ENCODE assay signal across 19 cellular contexts in genomic region chr5:138149530-138149929, GRCh38. TPM values are rescaled to one million over a fixed set of nuclear protein-coding genes. Genes with fewer than 3 reads are reported as not detected.
DNase-seq lines count a peak whose midpoint lies in the region; TF ChIP-seq lines count a peak whose summit lies in the region.
"Had no signal": no experiment of that assay in that cellular context is flagged by ENCODE, and none has a peak within 500 bp of the region (broad histone marks: within the 10 kb centered on the region; RNA-seq: fewer than 3 reads in every experiment).

No MANE protein-coding gene starts in this region.

- no peak overlapping the region for H3K4me3 ChIP-seq in SK-N-SH (ENCODE audit: low read depth in 2 of 2, low read length in 1 of 2)
- H3K4me3 ChIP-seq in fibroblast of mammary gland (ENCODE audit: control insufficient read depth, low read depth, low read length): no peak overlapping the region
- H3K4me3 ChIP-seq: GM12878, HAP-1, heart right ventricle, right atrium auricular region, stomach had no signal

- H3F3A ChIP-seq in SK-N-SH (replicated peaks; ENCODE audit: insufficient read depth): peaks cover 7% of the 10 kb centered on the region

- H3K9ac ChIP-seq in SK-N-SH: no peak overlapping the region

- H3K9me3 ChIP-seq in SK-N-SH: no peaks in the 10 kb centered on the region
- H3K9me3 ChIP-seq: HAP-1, heart right ventricle, right atrium auricular region, stomach had no signal

- H3K4me1 ChIP-seq in SK-N-SH (ENCODE audit: control insufficient read depth in 1 of 2, insufficient read depth in 2 of 2, low read depth in 1 of 2, low read length in 1 of 2): no peaks in the 10 kb centered on the region
- H3K4me1 ChIP-seq: HAP-1 had no signal

- DNase-seq in A172 (ENCODE audit: low spot score) (peak; percentile 60), HEK293T (ENCODE audit: extremely low spot score) (peak; percentile 15), SK-N-SH (no peak), fibroblast of mammary gland (ENCODE audit: low read depth) (peak; percentile 17), cortex of kidney (lab: John Stamatoyannopoulos, UW) (no peak), NCI-H2171 treated with DMSO at 0.1 percent for 48 hours (lab: John Stamatoyannopoulos, UW) (no peak), HUDEP-2 (lab: John Stamatoyannopoulos, UW; ENCODE audit: unreplicated experiment in 76 of 76) (no peak), GM03348 (ENCODE audit: low spot score) (no peak)
- DNase-seq: activated CD8-positive, alpha-beta memory T cell treated with anti-CD3 and anti-CD28 coated beads, Interleukin-2, amount 10 ng/mL, durations not matched to agents 7 days and 5 days; activated gamma-delta T cell treated with Interleukin-2 at 50 U/mL for 16 hours; anterior cingulate cortex; CD4-positive, alpha-beta memory T cell; NCI-H748 treated with DMSO at 0.1 percent for 48 hours; stomach; T-helper 17 cell had no signal

- WGBS in SK-N-SH (ENCODE audit: low lambda C conversion rate): 42% methylated on average over 3 of the region's 3 CpGs

- POLR2A ChIA-PET in HEK293T (lab: Yijun Ruan, JAX) (interaction anchor here (3.1 kb wide), 1 partner anchor 29 kb away, joined by 14 read pairs; the partner anchor contains the start of gene KIF20A), SK-N-SH (lab: Yijun Ruan, JAX) (no interaction called here)

- H3K9me2 ChIP-seq in SK-N-SH: no peaks in the 10 kb centered on the region

- no peaks in the 10 kb centered on the region for H3K36me3 ChIP-seq in SK-N-SH (replicated peaks in 1 of 2; ENCODE audit: control insufficient read depth in 1 of 2, insufficient read depth in 2 of 2, low read length in 1 of 2)
- H3K36me3 ChIP-seq: HAP-1, heart right ventricle, right atrium auricular region, stomach had no signal

- CTCF ChIA-PET in HEK293T (lab: Yijun Ruan, JAX): interaction anchor here (0.6 to 1.3 kb wide), 2 partner anchors 9 to 16 kb away, joined by 3 read pairs; no protein-coding TSS in a partner anchor
- CTCF ChIA-PET in SK-N-SH (lab: Yijun Ruan, JAX): interaction anchor here (0.8 to 4.8 kb wide), 5 partner anchors 10 to 371 kb away, joined by 3 to 19 read pairs (median 3); partner anchors contain the start of gene NME5

- H2AFZ ChIP-seq in SK-N-SH (ENCODE audit: low read depth): peak overlapping the region; percentile 27

- no peak for TF ChIP-seq EP300 in SK-N-SH (IDR thresholded peaks at IDR 0.05; ENCODE audit: borderline replicate concordance in 1 of 2, low read depth in 1 of 2, low read length in 1 of 2)

- no peaks in the 10 kb centered on the region for H3K79me2 ChIP-seq in SK-N-SH (ENCODE audit: insufficient read depth)

- no peak for TF ChIP-seq RAD21 in SK-N-SH (IDR thresholded peaks at IDR 0.05; ENCODE audit: low read length)

- no peak overlapping the region for H3K4me2 ChIP-seq in SK-N-SH

- H4K20me1 ChIP-seq in SK-N-SH (ENCODE audit: insufficient read depth): no peaks in the 10 kb centered on the region

- TF ChIP-seq CTCF in SK-N-SH (IDR thresholded peaks at IDR 0.05) (no peak; the same call in 1 of the 2 replicates), fibroblast of mammary gland (conservative IDR thresholded peaks at IDR 0.05; ENCODE audit: control insufficient read depth, insufficient read depth, low read depth, low read length) (no peak)

- H3K27ac ChIP-seq in SK-N-SH (ENCODE audit: low read depth in 2 of 2, low read length in 1 of 2): no peak overlapping the region
- H3K27ac ChIP-seq: heart right ventricle, right atrium auricular region, stomach had no signal

- no peaks in the 10 kb centered on the region for H3K27me3 ChIP-seq in SK-N-SH (ENCODE audit: insufficient read depth)
- H3K27me3 ChIP-seq: heart right ventricle, right atrium auricular region, stomach had no signal

TF ChIP-seq in HEK293T, 16 proteins besides CTCF, POLR2A, EP300 and RAD21:
- TF ChIP-seq FOXA1 (IDR thresholded peaks at IDR 0.05) (no peak), CTBP1 (IDR thresholded peaks at IDR 0.05; ENCODE audit: borderline replicate concordance) (no peak), NFRKB (IDR thresholded peaks at IDR 0.05) (no peak), ZNF384 (IDR thresholded peaks at IDR 0.05) (no peak), ELF4 (IDR thresholded peaks at IDR 0.05) (no peak), LEF1 (IDR thresholded peaks at IDR 0.05; ENCODE audit: borderline replicate concordance) (no peak), FOXM1 (IDR thresholded peaks at IDR 0.05; ENCODE audit: borderline replicate concordance) (no peak), FOXK2 (IDR thresholded peaks at IDR 0.05) (no peak), PKNOX1 (IDR thresholded peaks at IDR 0.05) (no peak), SP1 (IDR thresholded peaks at IDR 0.05) (no peak), HDGF (IDR thresholded peaks at IDR 0.05; ENCODE audit: borderline replicate concordance) (no peak), TARDBP (IDR thresholded peaks at IDR 0.05) (no peak), ARNT (IDR thresholded peaks at IDR 0.05) (no peak), SUZ12 (IDR thresholded peaks at IDR 0.05) (no peak), L3MBTL2 (conservative IDR thresholded peaks at IDR 0.05) (no peak), BHLHE40 (IDR thresholded peaks at IDR 0.05; ENCODE audit: borderline replicate concordance) (no peak)

TF ChIP-seq in SK-N-SH, 30 proteins besides CTCF, POLR2A, EP300 and RAD21 (continues in another document):
- TF ChIP-seq ZBTB33 (IDR thresholded peaks at IDR 0.05; ENCODE audit: borderline replicate concordance, low read depth): no peak
- TF ChIP-seq FOXM1 (IDR thresholded peaks at IDR 0.05; ENCODE audit: low read depth): no peak
- TF ChIP-seq NRF1 (IDR thresholded peaks at IDR 0.05; ENCODE audit: low read depth, low read length): no peak
- TF ChIP-seq FOXJ3 (CRISPR knock-in tag; IDR thresholded peaks at IDR 0.05): no peak
- no peak for TF ChIP-seq MXI1 (IDR thresholded peaks at IDR 0.05; ENCODE audit: low read depth, low read length)
- TF ChIP-seq PBX3 (IDR thresholded peaks at IDR 0.05): no peak
- TF ChIP-seq POLR2AphosphoS5 (IDR thresholded peaks at IDR 0.05; ENCODE audit: low read depth, low read length): no peak
- no peak for TF ChIP-seq REST (IDR thresholded peaks at IDR 0.05; ENCODE audit: low read depth, low read length)
- TF ChIP-seq GATA2 (CRISPR knock-in tag; IDR thresholded peaks at IDR 0.05): no peak

RNA-seq across cellular contexts. Expression of gene NME5, which starts 10.3 kb away (rescaled TPM):
- 1.8 and 2.6 TPM in 2 replicates for total RNA-seq in A172 (2014; rRNA removed; shearing (Covaris generic))
- polyA plus RNA-seq in SK-N-SH (2012; rRNA removed): 3.7 and 4.1 TPM in 2 replicates
- 5.4 and 7.6 TPM in 2 replicates for polyA plus RNA-seq in SK-N-SH (2012; cell fraction: cytosol; rRNA removed)
- polyA plus RNA-seq in SK-N-SH (2012; cell fraction: nucleus; rRNA removed): 2.2 and 3.1 TPM in 2 replicates
- total RNA-seq: activated CD8-positive, alpha-beta memory T cell treated with anti-CD3 and anti-CD28 coated beads, Interleukin-2, amount 10 ng/mL, durations not matched to agents 7 days and 5 days; CD4-positive, alpha-beta memory T cell; GM12878; T-helper 17 cell had no signal
- polyA plus RNA-seq: CD4-positive, alpha-beta memory T cell had no signal

RNA-seq across cellular contexts. Expression of gene BRD8, which starts 28.9 kb away (rescaled TPM):
- 63.6 and 91.5 TPM in 2 replicates for total RNA-seq in A172 (2014; rRNA removed; shearing (Covaris generic))
- 46.2 and 64.4 TPM in 2 replicates for polyA plus RNA-seq in SK-N-SH (2012; rRNA removed)
- 39.7 and 41.2 TPM in 2 replicates for polyA plus RNA-seq in SK-N-SH (2012; cell fraction: cytosol; rRNA removed)
- 74.6 and 144 TPM in 2 replicates for polyA plus RNA-seq in SK-N-SH (2012; cell fraction: nucleus; rRNA removed)

RNA-seq across cellular contexts. Expression of gene KIF20A, which starts 29.4 kb away (rescaled TPM):
- 105 and 109 TPM in 2 replicates for total RNA-seq in A172 (2014; rRNA removed; shearing (Covaris generic))
- 16.0 and 17.4 TPM in 2 replicates for polyA plus RNA-seq in SK-N-SH (2012; rRNA removed)
- 12.8 and 17.5 TPM in 2 replicates for polyA plus RNA-seq in SK-N-SH (2012; cell fraction: cytosol; rRNA removed)
- 10.1 and 19.3 TPM in 2 replicates for polyA plus RNA-seq in SK-N-SH (2012; cell fraction: nucleus; rRNA removed)
- total RNA-seq: CD4-positive, alpha-beta memory T cell had no signal
- polyA plus RNA-seq: CD4-positive, alpha-beta memory T cell had no signal

Comparison
In these comparisons a context has a peak if more than half of its experiments do, and no peak if none do; other contexts are left out.
1. DNase-seq: peak in A172 (single experiment), HEK293T (single experiment) and fibroblast of mammary gland (single experiment); none in SK-N-SH (single experiment), cortex of kidney (single experiment), NCI-H2171 treated with DMSO at 0.1 percent for 48 hours (single experiment), HUDEP-2 (0 of 76) and GM03348 (single experiment).